8 cellular contexts compared by ENCODE assay signal in genomic region chr12:13044859-13045384, GRCh38. TPM values are rescaled to one million over a fixed set of nuclear protein-coding genes. Genes with fewer than 3 reads are reported as not detected.
DNase-seq lines count a peak whose midpoint lies in the region; ATAC-seq and TF ChIP-seq lines count a peak whose summit lies in the region.

No MANE protein-coding gene starts in this region.

- peak overlapping the region; percentile 16; the same call in 1 of the 2 replicates for H3K27ac ChIP-seq in IMR-90 (ENCODE audit: insufficient read depth, low read length)

- H3K27ac Mint-ChIP-seq in naive thymus-derived CD8-positive, alpha-beta T cell: peak overlapping the region in 8 of 10 donors; percentile 29 to 88 (median 74)

- H2BK5ac ChIP-seq in IMR-90 (ENCODE audit: low read depth, low read length, poor library complexity, severe bottlenecking): no peak overlapping the region

- H3K9ac ChIP-seq in IMR-90 (ENCODE audit: low read depth, low read length): peak overlapping the region; percentile 82

- H3K4me3 Mint-ChIP-seq in naive thymus-derived CD8-positive, alpha-beta T cell: peak overlapping the region; percentile 82 to 93 (median 88)

- peak overlapping the region; percentile 15; the same call in 1 of the 2 replicates for H3K4ac ChIP-seq in IMR-90 (ENCODE audit: low read depth, low read length)

- no peaks in the 10 kb centered on the region for H3K9me3 ChIP-seq in IMR-90 (ENCODE audit: control insufficient read depth, insufficient read depth, low read length)

- H3K79me1 ChIP-seq in IMR-90 (ENCODE audit: low read depth in 1 of 2, low read length in 2 of 2): peaks cover 6 to 7% of the 10 kb centered on the region in 2 experiments; a peak in 2 of 4 replicates

- no peak overlapping the region for H3K56ac ChIP-seq in IMR-90 (ENCODE audit: extremely low read depth, insufficient read depth, low read length)

- in situ Hi-C loops in IMR-90 (cut with MboI; ENCODE audit: low sequenced_read_pairs): loop anchor here (25.0 kb wide), 1 partner anchor 492 kb away; no protein-coding TSS in a partner anchor

- H2BK120ac ChIP-seq in IMR-90 (ENCODE audit: low read depth, low read length): peak overlapping the region; percentile 25; the same call in 1 of the 2 replicates

- no peak overlapping the region; the same call in 1 of the 2 replicates for H4K5ac ChIP-seq in IMR-90 (ENCODE audit: low read depth, low read length)

- dilution Hi-C loops in IMR-90 (cut with HindIII; ENCODE audit: low sequenced_read_pairs, unreplicated experiment): no loop called here

- peak overlapping the region; percentile 44 for H3K23ac ChIP-seq in IMR-90 (ENCODE audit: low read depth, low read length)

- peak overlapping the region; percentile 99 for H3K4me2 ChIP-seq in IMR-90 (ENCODE audit: low read depth, low read length)

- no peak overlapping the region for H2AK5ac ChIP-seq in IMR-90 (ENCODE audit: low read depth, low read length)

- no peaks in the 10 kb centered on the region for H3K36me3 Mint-ChIP-seq in naive thymus-derived CD8-positive, alpha-beta T cell

- no peaks in the 10 kb centered on the region for H4K20me1 ChIP-seq in IMR-90 (ENCODE audit: insufficient read depth, low read length)

- H3K27me3 ChIP-seq in BJ (ENCODE audit: control insufficient read depth, insufficient read depth, low read length) (peaks cover 3% of the 10 kb centered on the region; the same call in 1 of the 2 replicates), IMR-90 (ENCODE audit: control insufficient read depth, insufficient read depth, low read length) (no peaks in the 10 kb centered on the region)

- no peak overlapping the region for H4K91ac ChIP-seq in IMR-90 (ENCODE audit: insufficient read depth, low read depth, low read length)

- H3K4me1 ChIP-seq in IMR-90 (ENCODE audit: control insufficient read depth, insufficient read depth, low read length): 0 out of 2 replicates have a peak, but pooled peaks cover under 1% of the 10 kb centered on the region

- DNase-seq in BJ (ENCODE audit: low read depth) (no peak), IMR-90 (no peak), choroid plexus epithelial cell (ENCODE audit: low read depth) (peak; percentile 12), midbrain (lab: John Stamatoyannopoulos, UW) (no peak), NCI-H510A treated with DMSO at 0.1 percent for 48 hours (lab: John Stamatoyannopoulos, UW) (no peak), DMS79 treated with DMSO at 0.1 percent for 48 hours (lab: John Stamatoyannopoulos, UW) (no peak)
- DNase-seq in naive thymus-derived CD8-positive, alpha-beta T cell: no peak

- peak overlapping the region; percentile 49; the same call in 1 of the 2 replicates for H3K18ac ChIP-seq in IMR-90 (ENCODE audit: low read depth, low read length)

- WGBS in IMR-90 (ENCODE audit: extremely low coverage in 2 of 2, insufficient read length in 1 of 2), 2 experiments: no CpG with 5 or more reads among the region's 8 CpGs

- BruUV-seq in IMR-90 (replicated peaks; lab: Mats Ljungman, UMichigan): no TSS peak

- ATAC-seq in IMR-90 (ENCODE audit: low read depth) (no peak), HG03432 (IDR thresholded peaks at IDR 0.05; ENCODE audit: unreplicated experiment) (no peak)
- ATAC-seq in naive thymus-derived CD8-positive, alpha-beta T cell: no peak

- intact Hi-C loops in IMR-90 (cut with micrococcal nuclease): loop anchor here (5.0 kb wide), 1 partner anchor 47 kb away; no protein-coding TSS in a partner anchor

- TF ChIP-seq RAD21 in IMR-90 (IDR thresholded peaks at IDR 0.05; ENCODE audit: low read length): no peak

- H3K4me3 ChIP-seq in BJ (ENCODE audit: low read depth, low read length): peak overlapping the region; percentile 99
- H3K4me3 ChIP-seq in IMR-90 (ENCODE audit: insufficient read depth, low read depth, low read length): peak overlapping the region; percentile 95
- H3K4me3 ChIP-seq in choroid plexus epithelial cell (ENCODE audit: low read depth, low read length): peak overlapping the region; percentile 97

- H3K4me1 Mint-ChIP-seq in naive thymus-derived CD8-positive, alpha-beta T cell: peaks cover 2 to 19% (median 18%) of the 10 kb centered on the region in 4 donors

- H3K9me3 Mint-ChIP-seq in naive thymus-derived CD8-positive, alpha-beta T cell: no peaks in the 10 kb centered on the region

- TF ChIP-seq CTCF in BJ (IDR thresholded peaks at IDR 0.05; ENCODE audit: insufficient read depth, low read depth, low read length): no peak
- no peak for TF ChIP-seq CTCF in IMR-90 (conservative IDR thresholded peaks at IDR 0.05; ENCODE audit: low read depth, low read length)
- no peak for TF ChIP-seq CTCF in choroid plexus epithelial cell (conservative IDR thresholded peaks at IDR 0.05; ENCODE audit: low read depth, low read length)

- no peak for TF ChIP-seq POLR2A in IMR-90 (IDR thresholded peaks at IDR 0.05; ENCODE audit: low read depth, low read length)

- peaks cover 0 to 7% (median 0%) of the 10 kb centered on the region in 5 donors for H3K27me3 Mint-ChIP-seq in naive thymus-derived CD8-positive, alpha-beta T cell

- H2AK9ac ChIP-seq in IMR-90 (replicated peaks; ENCODE audit: low read depth, low read length, poor library complexity): no peak overlapping the region

- no peaks in the 10 kb centered on the region for H3K9me1 ChIP-seq in IMR-90 (ENCODE audit: insufficient read depth, low read length)

- POLR2A ChIA-PET in BJ (lab: Charles Lee) (interaction anchor here (0.6 kb wide), 1 partner anchor 173 kb away, joined by 3 read pairs; no protein-coding TSS in a partner anchor), IMR-90 (lab: Charles Lee; ENCODE audit: unreplicated experiment) (interaction anchor here (0.5 to 0.6 kb wide), 3 partner anchors 19 to 69 kb away, joined by 3 to 5 read pairs (median 4); no protein-coding TSS in a partner anchor)
- POLR2A ChIA-PET in naive thymus-derived CD8-positive, alpha-beta T cell (lab: Charles Lee): interaction anchor here (0.6 to 0.7 kb wide), 2 partner anchors 8 to 54 kb away, joined by 3 read pairs; no protein-coding TSS in a partner anchor

- no peak overlapping the region; the same call in 1 of the 2 replicates for H3K14ac ChIP-seq in IMR-90 (replicated peaks; ENCODE audit: low read depth, low read length)

- H2BK15ac ChIP-seq in IMR-90 (ENCODE audit: low read depth, low read length): 0 out of 3 replicates have a peak overlapping the region, but pooled peaks have one; percentile 12

- H3K36me3 ChIP-seq in BJ (ENCODE audit: control insufficient read depth, insufficient read depth, low read length) (no peaks in the 10 kb centered on the region), IMR-90 (ENCODE audit: control insufficient read depth, insufficient read depth, low read length) (no peaks in the 10 kb centered on the region)

- no peak overlapping the region for H2BK20ac ChIP-seq in IMR-90 (ENCODE audit: low read depth, low read length)

- H4K8ac ChIP-seq in IMR-90 (ENCODE audit: low read depth in 2 of 2, low read length in 2 of 2): peak overlapping the region; percentile 11 to 78; a peak in 2 of 4 replicates

- CTCF ChIA-PET in BJ (lab: Yijun Ruan, JAX): interaction anchor here (0.6 to 2.3 kb wide), 6 partner anchors 11 to 167 kb away, joined by 3 to 11 read pairs (median 4); no protein-coding TSS in a partner anchor
- CTCF ChIA-PET in IMR-90 (lab: Yijun Ruan, JAX): interaction anchor here (0.8 to 1.5 kb wide), 3 partner anchors 19 to 29 kb away, joined by 3 to 4 read pairs (median 3); no protein-coding TSS in a partner anchor

- peak overlapping the region; percentile 95 for H2AFZ ChIP-seq in IMR-90 (replicated peaks; ENCODE audit: low read length, poor library complexity)

TF ChIP-seq in IMR-90, 13 proteins besides CTCF, POLR2A, EP300 and RAD21 (continues in another document):
- no peak for TF ChIP-seq USF2 (IDR thresholded peaks at IDR 0.05; ENCODE audit: low read depth, low read length)
- TF ChIP-seq BHLHE40 (IDR thresholded peaks at IDR 0.05; ENCODE audit: low read depth, low read length): no peak
- no peak for TF ChIP-seq NFE2L2 (IDR thresholded peaks at IDR 0.05; ENCODE audit: low read depth, low read length)
- no peak for TF ChIP-seq MAFK (IDR thresholded peaks at IDR 0.05; ENCODE audit: low read depth, low read length)

RNA-seq across cellular contexts. Expression of gene FAM234B, which starts 0.7 kb away (rescaled TPM):
- polyA plus RNA-seq in BJ (2011; rRNA removed) (2.4 and 2.8 TPM in 2 replicates), IMR-90 (2012; rRNA removed) (3.6 and 3.7 TPM in 2 replicates)
- polyA minus RNA-seq in BJ (2011; rRNA and poly(A)+ RNA removed): 3.6 and 6.6 TPM in 2 replicates
- 6.7 and 8.6 TPM in 2 replicates for total RNA-seq in IMR-90 (2012; rRNA removed)
- polyA plus RNA-seq in IMR-90 (2012; cell fraction: cytosol; rRNA removed): 2.2 and 2.5 TPM in 2 replicates
- polyA plus RNA-seq in IMR-90 (2012; cell fraction: nucleus; rRNA removed; ENCODE audit: low replicate concordance): 1.7 and 3.8 TPM in 2 replicates
- total RNA-seq in naive thymus-derived CD8-positive, alpha-beta T cell: 1 to 10 TPM; 4.8 to 5.0 TPM
- polyA plus RNA-seq in naive thymus-derived CD8-positive, alpha-beta T cell: 1 to 10 TPM; 2.5 to 4.3 (median 2.7) TPM

RNA-seq across cellular contexts. Expression of gene HEBP1, which starts 44.9 kb away (rescaled TPM):
- polyA plus RNA-seq in BJ (2011; rRNA removed) (40.6 and 41.9 TPM in 2 replicates), IMR-90 (2012; rRNA removed) (44.2 and 49.2 TPM in 2 replicates)
- 34.8 and 46.9 TPM in 2 replicates for polyA minus RNA-seq in BJ (2011; rRNA and poly(A)+ RNA removed)
- total RNA-seq in IMR-90 (2012; rRNA removed): 14.7 and 18.8 TPM in 2 replicates
- 51.3 and 60.0 TPM in 2 replicates for polyA plus RNA-seq in IMR-90 (2012; cell fraction: cytosol; rRNA removed)
- 16.0 and 25.4 TPM in 2 replicates for polyA plus RNA-seq in IMR-90 (2012; cell fraction: nucleus; rRNA removed; ENCODE audit: low replicate concordance)
- 10 to 100 TPM in 1 of 2 experiments, 1 to 10 TPM in 1; 9.8 to 13.1 TPM for total RNA-seq in naive thymus-derived CD8-positive, alpha-beta T cell
- polyA plus RNA-seq in naive thymus-derived CD8-positive, alpha-beta T cell: 10 to 100 TPM; 23.3 to 40.2 (median 25.8) TPM

RNA-seq across cellular contexts. Expression of gene GSG1, which starts 58.5 kb away (rescaled TPM):
- 0.26 and 0.27 TPM in 2 replicates for polyA plus RNA-seq in BJ (2011; rRNA removed)
- 0.21 and 0.28 TPM in 2 replicates for polyA minus RNA-seq in BJ (2011; rRNA and poly(A)+ RNA removed)
- 2.5 and 2.9 TPM in 2 replicates for total RNA-seq in IMR-90 (2012; rRNA removed)
- 1.8 and 2.1 TPM in 2 replicates for polyA plus RNA-seq in IMR-90 (2012; rRNA removed)
- 1.6 and 2.0 TPM in 2 replicates for polyA plus RNA-seq in IMR-90 (2012; cell fraction: cytosol; rRNA removed)
- polyA plus RNA-seq in IMR-90 (2012; cell fraction: nucleus; rRNA removed; ENCODE audit: low replicate concordance): 0.99 and 1.5 TPM in 2 replicates
- total RNA-seq in naive thymus-derived CD8-positive, alpha-beta T cell: not detected
- polyA plus RNA-seq in naive thymus-derived CD8-positive, alpha-beta T cell: under 1 TPM in 1 of 3 donors, not detected in 2; 0.21 TPM
